1 cellular context compared by ENCODE assay signal in genomic region chr5:177303121-177303924, GRCh38.
A peak's percentile ranks its signal among the peaks of the same experiment; 100 is the strongest.
TF ChIP-seq lines count a peak whose summit lies in the region.

Gene PRELID1 (plus strand): TSS chr5:177303799. CDS start chr5:177303986, 187 bp downstream.
Gene RAB24 (minus strand): TSS chr5:177303719. CDS start chr5:177303288, 431 bp downstream.

TF ChIP-seq in HepG2, 621 proteins besides CTCF, POLR2A, EP300 and RAD21 (continued from another document and continues in another):
- TF ChIP-seq TFE3 (CRISPR knock-in tag; IDR thresholded peaks at IDR 0.05) (peak; percentile 49; the same call in 1 of the 2 replicates), ZNF253 (CRISPR knock-in tag; IDR thresholded peaks at IDR 0.05; ENCODE audit: borderline replicate concordance) (no peak; the same call in 1 of the 2 replicates), ZNF704 (CRISPR knock-in tag; IDR thresholded peaks at IDR 0.05; ENCODE audit: borderline replicate concordance) (no peak; the same call in 1 of the 2 replicates), ZNF713 (CRISPR knock-in tag; IDR thresholded peaks at IDR 0.05) (peak; percentile 86; the same call in 1 of the 2 replicates), ZNF317 (CRISPR knock-in tag; IDR thresholded peaks at IDR 0.05) (peak; percentile 79), CBX1 (IDR thresholded peaks at IDR 0.05; ENCODE audit: low read depth) (no peak), ZNF609 (CRISPR knock-in tag; IDR thresholded peaks at IDR 0.05; ENCODE audit: borderline replicate concordance) (peak; percentile 66; the same call in 1 of the 2 replicates), STAG1 (CRISPR knock-in tag; IDR thresholded peaks at IDR 0.05) (0 out of 2 replicates have a peak, but pooled peaks have one; percentile 4), ZFP62 (CRISPR knock-in tag; IDR thresholded peaks at IDR 0.05) (no peak), PCBP1 (IDR thresholded peaks at IDR 0.05; ENCODE audit: borderline replicate concordance, low read depth, low read length) (no peak), GMEB1 (CRISPR knock-in tag; IDR thresholded peaks at IDR 0.05; ENCODE audit: borderline replicate concordance) (peak; percentile 58; the same call in 1 of the 2 replicates), RARG (CRISPR knock-in tag; IDR thresholded peaks at IDR 0.05; ENCODE audit: low read depth) (no peak), ZKSCAN8 (CRISPR knock-in tag; IDR thresholded peaks at IDR 0.05; ENCODE audit: borderline replicate concordance) (no peak), BORCS8-MEF2B (CRISPR knock-in tag; IDR thresholded peaks at IDR 0.05) (peak; percentile 59), PHF5A (CRISPR knock-in tag; IDR thresholded peaks at IDR 0.05; ENCODE audit: low read depth, unreplicated experiment) (no peak), MIXL1 (CRISPR knock-in tag; IDR thresholded peaks at IDR 0.05) (no peak), ZFP37 (CRISPR knock-in tag; IDR thresholded peaks at IDR 0.05; ENCODE audit: borderline replicate concordance) (no peak), ZNF512B (CRISPR knock-in tag; IDR thresholded peaks at IDR 0.05; ENCODE audit: borderline replicate concordance) (no peak), CSRNP1 (CRISPR knock-in tag; IDR thresholded peaks at IDR 0.05) (peak; percentile 75; the same call in 1 of the 2 replicates), ZBTB33 (CRISPR knock-in tag; IDR thresholded peaks at IDR 0.05) (no peak), GTF2F1 (IDR thresholded peaks at IDR 0.05; ENCODE audit: low read length) (no peak), TEAD2 (CRISPR knock-in tag; IDR thresholded peaks at IDR 0.05) (no peak), ZNF530 (CRISPR knock-in tag; IDR thresholded peaks at IDR 0.05; ENCODE audit: low read depth) (no peak), E2F2 (CRISPR knock-in tag; IDR thresholded peaks at IDR 0.05; ENCODE audit: borderline replicate concordance) (no peak), NFYC (CRISPR knock-in tag; IDR thresholded peaks at IDR 0.05) (no peak), PLSCR1 (CRISPR knock-in tag; IDR thresholded peaks at IDR 0.05; ENCODE audit: borderline replicate concordance) (no peak), MTA3 (CRISPR knock-in tag; IDR thresholded peaks at IDR 0.05) (no peak), ZBTB7A (CRISPR knock-in tag; IDR thresholded peaks at IDR 0.05) (peak; percentile 95), ELK4 (CRISPR knock-in tag; IDR thresholded peaks at IDR 0.05; ENCODE audit: borderline replicate concordance) (0 out of 2 replicates have a peak, but pooled peaks have one; percentile 55), ZBTB34 (CRISPR knock-in tag; IDR thresholded peaks at IDR 0.05) (no peak), ZNF598 (CRISPR knock-in tag; IDR thresholded peaks at IDR 0.05; ENCODE audit: borderline replicate concordance) (peak; percentile 85; the same call in 1 of the 2 replicates)
